Comparison of ENCODE assay signal across 15 cellular contexts in the genomic region with DNA sequence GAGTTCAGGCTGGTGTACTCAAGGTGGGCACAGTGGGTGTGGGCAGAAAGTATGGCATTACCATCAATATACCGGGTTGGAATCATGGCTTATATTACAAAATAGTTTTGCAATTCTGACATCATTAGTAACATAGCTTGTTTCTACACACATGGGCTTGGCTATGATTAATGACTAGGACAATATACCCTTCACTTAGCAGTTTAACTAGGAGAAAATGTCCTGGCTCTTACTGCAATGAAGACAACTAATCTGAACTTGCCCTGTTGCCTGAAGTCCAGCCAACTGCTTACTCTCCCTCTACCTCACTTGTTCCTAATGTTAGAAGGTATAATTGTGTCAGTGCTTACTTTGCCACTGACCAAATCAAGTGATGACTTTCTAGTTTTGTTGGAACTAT.
DNase-seq lines count a peak whose midpoint lies in the region; ATAC-seq, FAIRE-seq and TF ChIP-seq lines count a peak whose summit lies in the region.
"Had no signal": no experiment of that assay in that cellular context is flagged by ENCODE, and none has a peak within 500 bp of the region (broad histone marks: within the 10 kb centered on the region; RNA-seq: fewer than 3 reads in every experiment).

No MANE protein-coding gene starts in this region.

- no peaks in the 10 kb centered on the region for H3K9me3 Mint-ChIP-seq in activated naive CD4-positive, alpha-beta T cell treated with anti-CD3 and anti-CD28 coated beads, Interleukin-2, amount 10 ng/mL, durations not matched to agents 7 days and 5 days

- CTCF ChIA-PET in A549 (lab: Yijun Ruan, JAX): interaction anchor here (0.6 kb wide), 1 partner anchor 156 kb away, joined by 6 read pairs; no protein-coding TSS in a partner anchor
- CTCF ChIA-PET in RWPE1 (lab: Yijun Ruan, JAX): no interaction called here
- CTCF ChIA-PET in activated naive CD4-positive, alpha-beta T cell treated with anti-CD3 and anti-CD28 coated beads, Interleukin-2, amount 10 ng/mL, durations not matched to agents 7 days and 5 days (lab: Charles Lee): no interaction called here

- peak in 1 of 2 experiments; percentile 38 for DNase-seq in A549 (ENCODE audit: low read depth in 1 of 2, low spot score in 1 of 2)
- DNase-seq in RWPE1 (ENCODE audit: low spot score): peak; percentile 57
- peak; percentile 10 for DNase-seq in fibroblast of gingiva (ENCODE audit: low read depth)
- DNase-seq in right cardiac atrium: no peak
- DNase-seq in GDM1 (lab: John Stamatoyannopoulos, UW): no peak
- no peak for DNase-seq in RCC 7860 (ENCODE audit: low spot score)
- no peak for DNase-seq in ascending aorta (ENCODE audit: low spot score in 2 of 2)
- DNase-seq in activated naive CD4-positive, alpha-beta T cell treated with anti-CD3 and anti-CD28 coated beads, Interleukin-2, amount 10 ng/mL, durations not matched to agents 7 days and 5 days: no peak
- DNase-seq: COR-L47, DMS53, NCI-H1048, NCI-H345 had no signal

- no peak for TF ChIP-seq EP300 in A549 (IDR thresholded peaks at IDR 0.05)

- H3K4me1 ChIP-seq in A549: no peaks in the 10 kb centered on the region
- peaks cover 4% of the 10 kb centered on the region for H3K4me1 ChIP-seq in right cardiac atrium (ENCODE audit: control insufficient read depth, insufficient read depth, low read length)
- H3K4me1 ChIP-seq in ascending aorta: no peaks in the 10 kb centered on the region

- WGBS in A549 (ENCODE audit: missing lambda C conversion rate): 68% methylated on average over 1 of the region's 1 CpG
- 94% methylated on average over 1 of the region's 1 CpG for WGBS in right cardiac atrium

- H3K27me3 ChIP-seq in right cardiac atrium (ENCODE audit: control insufficient read depth, insufficient read depth) (no peaks in the 10 kb centered on the region), ascending aorta (no peaks in the 10 kb centered on the region)

- POLR2A ChIA-PET in A549 (lab: Yijun Ruan, JAX): no interaction called here
- POLR2A ChIA-PET in RWPE1 (lab: Yijun Ruan, JAX; ENCODE audit: low non-redundant PET): no interaction called here

- TF ChIP-seq RAD21 in A549 (conservative IDR thresholded peaks at IDR 0.05 in 1 of 2, IDR thresholded peaks at IDR 0.05 in 1 of 2): no peak

- no peaks in the 10 kb centered on the region for H3K36me3 Mint-ChIP-seq in activated naive CD4-positive, alpha-beta T cell treated with anti-CD3 and anti-CD28 coated beads, Interleukin-2, amount 10 ng/mL, durations not matched to agents 7 days and 5 days
- H3K36me3 Mint-ChIP-seq: CD14-positive monocyte had no signal

- H3K4me3 Mint-ChIP-seq in activated naive CD4-positive, alpha-beta T cell treated with anti-CD3 and anti-CD28 coated beads, Interleukin-2, amount 10 ng/mL, durations not matched to agents 7 days and 5 days: no peak overlapping the region
- H3K4me3 Mint-ChIP-seq: CD14-positive monocyte had no signal

- no peak overlapping the region for H3K4me2 ChIP-seq in A549

- intact Hi-C loops in right cardiac atrium (cut with DNase I) (no loop called here), ascending aorta (cut with DNase I) (no loop called here)

- H3K9me3 ChIP-seq in A549 (no peaks in the 10 kb centered on the region), right cardiac atrium (ENCODE audit: control insufficient read depth, low read length) (no peaks in the 10 kb centered on the region), ascending aorta (no peaks in the 10 kb centered on the region)

- no peak for TF ChIP-seq POLR2A in A549 (IDR thresholded peaks at IDR 0.05; ENCODE audit: low read length)

- H3K36me3 ChIP-seq in ascending aorta: no peaks in the 10 kb centered on the region

- FAIRE-seq in A549 (lab: Jason Lieb, UNC) (no peak), RCC 7860 (lab: Jason Lieb, UNC) (no peak)
- FAIRE-seq: GM12878 had no signal

- no peaks in the 10 kb centered on the region for H3K4me1 Mint-ChIP-seq in activated naive CD4-positive, alpha-beta T cell treated with anti-CD3 and anti-CD28 coated beads, Interleukin-2, amount 10 ng/mL, durations not matched to agents 7 days and 5 days
- H3K4me1 Mint-ChIP-seq: CD14-positive monocyte had no signal

- H3K27ac ChIP-seq in A549 (no peak overlapping the region; a peak in 1 of 6 replicates), RWPE1 (no peak overlapping the region), right cardiac atrium (ENCODE audit: low read length) (peak overlapping the region; percentile 58), ascending aorta (no peak overlapping the region)

- ATAC-seq in A549 (peak; percentile 64 to 68; a peak in 4 of 6 replicates), right cardiac atrium (peak in 1 of 2 donors; percentile 59)
- ATAC-seq: GM12878, HCT116 had no signal

- no peak overlapping the region for H3K27ac Mint-ChIP-seq in activated naive CD4-positive, alpha-beta T cell treated with anti-CD3 and anti-CD28 coated beads, Interleukin-2, amount 10 ng/mL, durations not matched to agents 7 days and 5 days
- H3K27ac Mint-ChIP-seq: CD14-positive monocyte had no signal

- TF ChIP-seq CTCF in A549 (IDR thresholded peaks at IDR 0.05): no peak
- TF ChIP-seq CTCF in RWPE1 (conservative IDR thresholded peaks at IDR 0.05; ENCODE audit: low read depth): no peak
- no peak for TF ChIP-seq CTCF in ascending aorta (IDR thresholded peaks at IDR 0.05)

- H3K4me3 ChIP-seq in A549 (no peak overlapping the region), right cardiac atrium (ENCODE audit: low read length) (no peak overlapping the region), ascending aorta (no peak overlapping the region)
- H3K4me3 ChIP-seq: GM12878 had no signal

- no peaks in the 10 kb centered on the region for H3K27me3 Mint-ChIP-seq in activated naive CD4-positive, alpha-beta T cell treated with anti-CD3 and anti-CD28 coated beads, Interleukin-2, amount 10 ng/mL, durations not matched to agents 7 days and 5 days

TF ChIP-seq in A549, 52 proteins besides CTCF, POLR2A, EP300 and RAD21:
- TF ChIP-seq HOXB5 (CRISPR knock-in tag; IDR thresholded peaks at IDR 0.05): peak; percentile 53; the same call in 1 of the 2 replicates
- TF ChIP-seq, protein P1, sequence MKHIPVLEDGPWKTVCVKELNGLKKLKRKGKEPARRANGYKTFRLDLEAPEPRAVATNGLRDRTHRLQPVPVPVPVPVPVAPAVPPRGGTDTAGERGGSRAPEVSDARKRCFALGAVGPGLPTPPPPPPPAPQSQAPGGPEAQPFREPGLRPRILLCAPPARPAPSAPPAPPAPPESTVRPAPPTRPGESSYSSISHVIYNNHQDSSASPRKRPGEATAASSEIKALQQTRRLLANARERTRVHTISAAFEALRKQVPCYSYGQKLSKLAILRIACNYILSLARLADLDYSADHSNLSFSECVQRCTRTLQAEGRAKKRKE (CRISPR knock-in tag; IDR thresholded peaks at IDR 0.05; ENCODE audit: low read depth): no peak

Comparison
In these comparisons a context has a peak if more than half of its experiments do, and no peak if none do; other contexts are left out.
1. DNase-seq: peak in RWPE1 (single experiment) and fibroblast of gingiva (single experiment); none in right cardiac atrium (0 of 3), GDM1 (single experiment), RCC 7860 (single experiment), ascending aorta (0 of 2) and activated naive CD4-positive, alpha-beta T cell treated with anti-CD3 and anti-CD28 coated beads, Interleukin-2, amount 10 ng/mL, durations not matched to agents 7 days and 5 days (single experiment).